30 cellular contexts compared by ENCODE assay signal in genomic region chr2:108893277-108893676, GRCh38.
"Had no signal": no experiment of that assay in that cellular context is flagged by ENCODE, and none has a peak within 500 bp of the region (broad histone marks: within the 10 kb centered on the region; RNA-seq: fewer than 3 reads in every experiment).

No MANE protein-coding gene starts in this region.

- H3K27ac ChIP-seq: adrenal gland, ascending aorta, breast epithelium, cardiac muscle cell, coronary artery, dorsolateral prefrontal cortex, esophagus muscularis mucosa, gastroesophageal sphincter, heart right ventricle, hepatocyte had no signal

- DNase-seq: activated CD4-positive, alpha-beta T cell treated with anti-CD3 and anti-CD28 coated beads for 36 hours; activated CD4-positive, alpha-beta T cell treated with anti-CD3 and anti-CD28 coated beads, Interleukin-2, amount 50 U/mL, for 1 hour; activated CD4-positive, alpha-beta T cell treated with anti-CD3 and anti-CD28 coated beads, Interleukin-2, amount 50 U/mL, for 48 hours; activated CD4-positive, CD25-positive, alpha-beta regulatory T cell; activated CD4-positive, CD25-positive, alpha-beta regulatory T cell treated with anti-CD3 and anti-CD28 coated beads, Interleukin-2, amount 50 U/mL, for 72 hours; activated CD8-positive, alpha-beta memory T cell treated with anti-CD3 and anti-CD28 coated beads for 24 hours; activated CD8-positive, alpha-beta T cell treated with anti-CD3 and anti-CD28 coated beads for 36 hours; activated effector memory CD4-positive, alpha-beta T cell treated with anti-CD3 and anti-CD28 coated beads, Interleukin-2, amount 50 U/mL, for 16 hours; activated naive CD4-positive, alpha-beta T cell treated with anti-CD3 and anti-CD28 coated beads for 36 hours; activated naive CD8-positive, alpha-beta T cell treated with anti-CD3 and anti-CD28 coated beads for 36 hours; activated naive CD8-positive, alpha-beta T cell treated with anti-CD3 and anti-CD28 coated beads, Interleukin-2, amount 50 U/mL, for 24 hours; activated T-cell treated with anti-CD3 and anti-CD28 coated beads, Interleukin-2, amount 50 U/mL, for 1 hour; activated T-cell treated with anti-CD3 and anti-CD28 coated beads, Interleukin-2, amount 50 U/mL, for 48 hours; adrenal gland; central memory CD4-positive, alpha-beta T cell; dorsolateral prefrontal cortex; effector memory CD8-positive, alpha-beta T cell; erythroblast; foreskin melanocyte; heart right ventricle; T-helper 1 cell; T-helper 17 cell; T1000 had no signal

- ATAC-seq: activated CD4-positive, alpha-beta T cell treated with anti-CD3 and anti-CD28 coated beads for 36 hours; activated CD8-positive, alpha-beta T cell treated with anti-CD3 and anti-CD28 coated beads for 36 hours; activated naive CD8-positive, alpha-beta T cell treated with anti-CD3 and anti-CD28 coated beads, Interleukin-2, amount 50 U/mL, for 24 hours; effector memory CD8-positive, alpha-beta T cell; gastroesophageal sphincter; heart right ventricle; T-helper 17 cell had no signal
